ENCODE assay signal across 19 cellular contexts in the genomic region with DNA sequence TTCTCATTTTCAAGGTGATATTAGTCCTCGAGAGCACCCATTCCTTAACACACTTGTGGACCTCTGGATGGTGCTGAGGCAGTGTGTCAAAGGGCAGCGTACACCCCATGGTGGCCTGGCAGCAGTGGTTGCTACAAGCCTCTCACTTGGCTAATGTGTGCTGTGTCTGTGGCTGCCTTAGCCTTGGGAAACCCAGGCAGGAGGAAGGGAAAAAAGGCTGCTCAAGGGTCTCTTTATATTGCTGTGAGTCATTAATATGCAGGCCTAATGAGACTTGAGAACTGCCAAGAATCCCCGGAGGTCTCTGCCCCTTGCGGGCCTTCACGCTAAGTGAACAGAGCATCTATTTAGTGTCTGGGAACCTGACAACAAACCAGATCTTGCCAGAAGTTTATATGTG. TPM values are rescaled to one million over a fixed set of nuclear protein-coding genes. Genes with fewer than 3 reads are reported as not detected.
DNase-seq lines count a peak whose midpoint lies in the region; ATAC-seq, FAIRE-seq and TF ChIP-seq lines count a peak whose summit lies in the region.
"Had no signal": no experiment of that assay in that cellular context is flagged by ENCODE, and none has a peak within 500 bp of the region (broad histone marks: within the 10 kb centered on the region; RNA-seq: fewer than 3 reads in every experiment).

No MANE protein-coding gene starts in this region.

- no peaks in the 10 kb centered on the region; the same call in 2 of the 3 replicates for H3K9me3 ChIP-seq in GM12878 (replicated peaks; ENCODE audit: control insufficient read depth, insufficient read depth, low read length)
- H3K9me3 ChIP-seq: mucosa of descending colon had no signal

- no peak for FAIRE-seq in GM12878 (lab: Jason Lieb, UNC)
- FAIRE-seq: H1, RCC 7860 had no signal

- in situ Hi-C loops in GM12878 (cut with MboI) = no loop called here

- BruUV-seq in GM12878 (replicated peaks; lab: Mats Ljungman, UMichigan) = no TSS peak

- H3K4me2 ChIP-seq in GM12878 (ENCODE audit: control insufficient read depth, insufficient read depth) = no peak overlapping the region

- H3K9ac ChIP-seq in GM12878 (ENCODE audit: control insufficient read depth, insufficient read depth, low read length) = no peak overlapping the region

- no peaks in the 10 kb centered on the region for H3K36me3 ChIP-seq in GM12878 (ENCODE audit: control insufficient read depth in 2 of 2, insufficient read depth in 2 of 2, low read length in 1 of 2)

- TF ChIP-seq RAD21 in GM12878 (IDR thresholded peaks at IDR 0.05; ENCODE audit: insufficient read depth, low read depth, low read length) = no peak

- WGBS in GM12878 (ENCODE audit: insufficient coverage, insufficient replicate concordance, low lambda C conversion rate, missing lambda C conversion rate) = 42% methylated on average over 5 of the region's 5 CpGs

- TF ChIP-seq EP300 in GM12878 (IDR thresholded peaks at IDR 0.05; ENCODE audit: borderline replicate concordance in 1 of 2, control insufficient read depth in 1 of 2, low read depth in 2 of 2, low read length in 2 of 2) = no peak

- POLR2A ChIA-PET in GM12878 (lab: Charles Lee) = no interaction called here

- no peak overlapping the region for H3K27ac ChIP-seq in GM12878 (ENCODE audit: control insufficient read depth, insufficient read depth)

- intact Hi-C loops in GM12878 (cut with micrococcal nuclease; ENCODE audit: unreplicated experiment) = no loop called here

- CTCF ChIA-PET in GM12878 (lab: Yijun Ruan, JAX) = interaction anchor here (2.2 kb wide), 1 partner anchor 9 kb away, joined by 9 read pairs; no protein-coding TSS in a partner anchor

- H2AFZ ChIP-seq in GM12878 (ENCODE audit: control insufficient read depth, low read depth, low read length) = no peak overlapping the region

- RAD21 ChIA-PET in GM12878 (lab: Charles Lee; ENCODE audit: unreplicated experiment) = no interaction called here

- DNase-seq in M059J (ENCODE audit: low read depth) = peak; percentile 29
- DNase-seq in GM12878 (ENCODE audit: low read depth, low spot score) = no peak
- DNase-seq in left kidney (ENCODE audit: low read depth, low spot score) = peak; percentile 42
- DNase-seq in superior temporal gyrus (ENCODE audit: extremely low spot score) = peak; percentile 84
- DNase-seq in NCI-H2171 treated with DMSO at 0.1 percent for 48 hours (lab: John Stamatoyannopoulos, UW) = no peak
- DNase-seq in GOT3 (lab: John Stamatoyannopoulos, UW) = no peak
- DNase-seq: activated naive CD8-positive, alpha-beta T cell treated with anti-CD3 and anti-CD28 coated beads for 36 hours; activated T-cell treated with anti-CD3 and anti-CD28 coated beads for 4 hours; dermis blood vessel endothelial cell; KBM-7; mucosa of descending colon; NCI-H146; NCI-H524 treated with DMSO at 0.1 percent for 48 hours; stimulated activated CD4-positive, alpha-beta T cell treated with anti-CD3 and anti-CD28 coated beads, Interleukin-2, amount 100 ng/mL, for 24 hours; T-cell had no signal

- SMC1A ChIA-PET in GM12878 (lab: Charles Lee; ENCODE audit: uncharacterized antibody, unreplicated experiment) = interaction anchor here (1.3 kb wide), 1 partner anchor 18 kb away, joined by 5 read pairs; no protein-coding TSS in a partner anchor

- TF ChIP-seq POLR2A in GM12878 (IDR thresholded peaks at IDR 0.05; ENCODE audit: low read depth, low read length) = no peak

- TF ChIP-seq CTCF in GM12878 (IDR thresholded peaks at IDR 0.05 in 2 of 3, conservative IDR thresholded peaks at IDR 0.05 in 1 of 3; ENCODE audit: control insufficient read depth in 2 of 3, extremely low read depth in 1 of 3, insufficient read depth in 1 of 3, low read depth in 3 of 3, low read length in 3 of 3) = no peak

- H3K4me3 ChIP-seq in GM12878 = no peak overlapping the region
- H3K4me3 ChIP-seq: mucosa of descending colon had no signal

- H3K79me2 ChIP-seq in GM12878 (ENCODE audit: control insufficient read depth, insufficient read depth, low read length) = no peaks in the 10 kb centered on the region

- ATAC-seq in GM12878 (peak; percentile 37; the same call in 1 of the 3 replicates), HG03097 (IDR thresholded peaks at IDR 0.05; ENCODE audit: low FRiP score, unreplicated experiment) (no peak)
- ATAC-seq: activated CD4-positive, CD25-positive, alpha-beta regulatory T cell treated with anti-CD3 and anti-CD28 coated beads, Interleukin-2, amount 50 U/mL, for 24 hours; mucosa of descending colon; T-cell had no signal

- no peaks in the 10 kb centered on the region for H4K20me1 ChIP-seq in GM12878 (ENCODE audit: control insufficient read depth, insufficient read depth)

- H3K27me3 ChIP-seq in GM12878 (replicated peaks in 1 of 2; ENCODE audit: control insufficient read depth in 2 of 2, insufficient read depth in 2 of 2, low read length in 1 of 2) = peaks cover 4 to 7% of the 10 kb centered on the region in 2 experiments; a peak in 3 of 4 replicates

- H3K4me1 ChIP-seq in GM12878 (ENCODE audit: control insufficient read depth, insufficient read depth, low read length) = no peaks in the 10 kb centered on the region

TF ChIP-seq in GM12878, 131 proteins besides CTCF, POLR2A, EP300 and RAD21 (continues in another document):
- TF ChIP-seq ETV6 (conservative IDR thresholded peaks at IDR 0.05 in 1 of 2, IDR thresholded peaks at IDR 0.05 in 1 of 2; ENCODE audit: borderline replicate concordance in 1 of 2, low read depth in 1 of 2) (no peak), ATF7 (IDR thresholded peaks at IDR 0.05; ENCODE audit: low read depth) (no peak), CREB1 (IDR thresholded peaks at IDR 0.05; ENCODE audit: low read depth) (no peak), STAT1 (conservative IDR thresholded peaks at IDR 0.05) (no peak), CBX5 (IDR thresholded peaks at IDR 0.05; ENCODE audit: low read depth) (no peak)
- TF ChIP-seq, protein P1, sequence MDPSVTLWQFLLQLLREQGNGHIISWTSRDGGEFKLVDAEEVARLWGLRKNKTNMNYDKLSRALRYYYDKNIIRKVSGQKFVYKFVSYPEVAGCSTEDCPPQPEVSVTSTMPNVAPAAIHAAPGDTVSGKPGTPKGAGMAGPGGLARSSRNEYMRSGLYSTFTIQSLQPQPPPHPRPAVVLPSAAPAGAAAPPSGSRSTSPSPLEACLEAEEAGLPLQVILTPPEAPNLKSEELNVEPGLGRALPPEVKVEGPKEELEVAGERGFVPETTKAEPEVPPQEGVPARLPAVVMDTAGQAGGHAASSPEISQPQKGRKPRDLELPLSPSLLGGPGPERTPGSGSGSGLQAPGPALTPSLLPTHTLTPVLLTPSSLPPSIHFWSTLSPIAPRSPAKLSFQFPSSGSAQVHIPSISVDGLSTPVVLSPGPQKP (IDR thresholded peaks at IDR 0.05; ENCODE audit: low read depth, low read length) = no peak
- TF ChIP-seq, protein P2, sequence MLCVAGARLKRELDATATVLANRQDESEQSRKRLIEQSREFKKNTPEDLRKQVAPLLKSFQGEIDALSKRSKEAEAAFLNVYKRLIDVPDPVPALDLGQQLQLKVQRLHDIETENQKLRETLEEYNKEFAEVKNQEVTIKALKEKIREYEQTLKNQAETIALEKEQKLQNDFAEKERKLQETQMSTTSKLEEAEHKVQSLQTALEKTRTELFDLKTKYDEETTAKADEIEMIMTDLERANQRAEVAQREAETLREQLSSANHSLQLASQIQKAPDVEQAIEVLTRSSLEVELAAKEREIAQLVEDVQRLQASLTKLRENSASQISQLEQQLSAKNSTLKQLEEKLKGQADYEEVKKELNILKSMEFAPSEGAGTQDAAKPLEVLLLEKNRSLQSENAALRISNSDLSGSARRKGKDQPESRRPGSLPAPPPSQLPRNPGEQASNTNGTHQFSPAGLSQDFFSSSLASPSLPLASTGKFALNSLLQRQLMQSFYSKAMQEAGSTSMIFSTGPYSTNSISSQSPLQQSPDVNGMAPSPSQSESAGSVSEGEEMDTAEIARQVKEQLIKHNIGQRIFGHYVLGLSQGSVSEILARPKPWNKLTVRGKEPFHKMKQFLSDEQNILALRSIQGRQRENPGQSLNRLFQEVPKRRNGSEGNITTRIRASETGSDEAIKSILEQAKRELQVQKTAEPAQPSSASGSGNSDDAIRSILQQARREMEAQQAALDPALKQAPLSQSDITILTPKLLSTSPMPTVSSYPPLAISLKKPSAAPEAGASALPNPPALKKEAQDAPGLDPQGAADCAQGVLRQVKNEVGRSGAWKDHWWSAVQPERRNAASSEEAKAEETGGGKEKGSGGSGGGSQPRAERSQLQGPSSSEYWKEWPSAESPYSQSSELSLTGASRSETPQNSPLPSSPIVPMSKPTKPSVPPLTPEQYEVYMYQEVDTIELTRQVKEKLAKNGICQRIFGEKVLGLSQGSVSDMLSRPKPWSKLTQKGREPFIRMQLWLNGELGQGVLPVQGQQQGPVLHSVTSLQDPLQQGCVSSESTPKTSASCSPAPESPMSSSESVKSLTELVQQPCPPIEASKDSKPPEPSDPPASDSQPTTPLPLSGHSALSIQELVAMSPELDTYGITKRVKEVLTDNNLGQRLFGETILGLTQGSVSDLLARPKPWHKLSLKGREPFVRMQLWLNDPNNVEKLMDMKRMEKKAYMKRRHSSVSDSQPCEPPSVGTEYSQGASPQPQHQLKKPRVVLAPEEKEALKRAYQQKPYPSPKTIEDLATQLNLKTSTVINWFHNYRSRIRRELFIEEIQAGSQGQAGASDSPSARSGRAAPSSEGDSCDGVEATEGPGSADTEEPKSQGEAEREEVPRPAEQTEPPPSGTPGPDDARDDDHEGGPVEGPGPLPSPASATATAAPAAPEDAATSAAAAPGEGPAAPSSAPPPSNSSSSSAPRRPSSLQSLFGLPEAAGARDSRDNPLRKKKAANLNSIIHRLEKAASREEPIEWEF (IDR thresholded peaks at IDR 0.05; ENCODE audit: insufficient replicate concordance, low read depth, low read length) = no peak

RNA-seq across cellular contexts. Expression of a gene that starts 7.0 kb away (rescaled TPM):
- 5.3 and 7.9 TPM in 2 replicates for total RNA-seq in M059J (2014; rRNA removed; shearing (Covaris generic))
- not detected in 2 replicates for total RNA-seq in GM12878 (2013; cell fraction: nucleolus; rRNA removed)
- not detected in 2 replicates for total RNA-seq in GM12878 (2014; rRNA removed)
- not detected in 2 replicates for total RNA-seq in GM12878 (2014; rRNA removed; fragmentation: Illumina TruSeq; extraction: Trizol)
- total RNA-seq in GM12878 (2021) = not detected in 2 replicates
- polyA plus RNA-seq in GM12878 (2011; ENCODE audit: low read depth) = not detected
- polyA plus RNA-seq in GM12878 (2011; rRNA removed) = 0.17 and 0.38 TPM in 2 replicates
- 0.10 and 0.23 TPM in 2 replicates for polyA plus RNA-seq in GM12878 (2011; cell fraction: cytosol; rRNA removed)
- polyA plus RNA-seq in GM12878 (2011; cell fraction: nucleus; rRNA removed) = 0.13 and 0.25 TPM in 2 replicates
- not detected in 2 replicates for polyA plus RNA-seq in GM12878 (2012)
- 0.01 TPM in 1 of 2 replicates, not detected in the other for polyA plus RNA-seq in GM12878 (2014; fragmentation: Illumina TruSeq; extraction: Trizol)
- polyA plus RNA-seq in GM12878 (2014; fragmentation: Nextera tagmentation; extraction: Ambion mirVana) = under 1 TPM; under 0.01 to 0.02 TPM
- polyA plus RNA-seq in GM12878 (2014; rRNA removed) = 0.04 TPM in 1 of 2 replicates, not detected in the other
- not detected for polyA plus RNA-seq in GM12878 (2016; fragmentation: Nextera tagmentation; extraction: Ambion mirVana)
- 0.07 and 0.82 TPM in 2 replicates for polyA minus RNA-seq in GM12878 (2011; rRNA and poly(A)+ RNA removed)
- polyA minus RNA-seq in GM12878 (2011; cell fraction: cytosol; rRNA and poly(A)+ RNA removed) = not detected in 2 replicates
- polyA minus RNA-seq in GM12878 (2011; cell fraction: nucleus; rRNA and poly(A)+ RNA removed) = 0.24 and 0.77 TPM in 2 replicates
- total RNA-seq: activated naive CD8-positive, alpha-beta T cell treated with anti-CD3 and anti-CD28 coated beads for 36 hours; T-cell had no signal

Comparison
In these comparisons a context has a peak if more than half of its experiments do, and no peak if none do; other contexts are left out.
1. DNase-seq: peak in M059J (single experiment), left kidney (single experiment) and superior temporal gyrus (single experiment); none in GM12878 (single experiment), NCI-H2171 treated with DMSO at 0.1 percent for 48 hours (single experiment) and GOT3 (single experiment).